17 cellular contexts compared by ENCODE assay signal in genomic region chr3:78101363-78101762, GRCh38.
DNase-seq lines count a peak whose midpoint lies in the region; TF ChIP-seq lines count a peak whose summit lies in the region.
"Had no signal": no experiment of that assay in that cellular context is flagged by ENCODE, and none has a peak within 500 bp of the region (broad histone marks: within the 10 kb centered on the region; RNA-seq: fewer than 3 reads in every experiment).

No MANE protein-coding gene starts in this region.

- no peak for TF ChIP-seq CTCF in fibroblast of pulmonary artery (IDR thresholded peaks at IDR 0.05; ENCODE audit: low read length, missing control alignments)

- peak; percentile 26 for DNase-seq in EL
- DNase-seq in SK-N-DZ (ENCODE audit: low spot score), result peak; percentile 24
- peak; percentile 44 for DNase-seq in fibroblast of pulmonary artery (ENCODE audit: low read depth)
- DNase-seq in retina, result peak; percentile 38
- DNase-seq in NCI-H2227 (lab: John Stamatoyannopoulos, UW; ENCODE audit: unreplicated experiment), result no peak
- DNase-seq in NK-92 (lab: John Stamatoyannopoulos, UW; ENCODE audit: unreplicated experiment), result no peak
- DNase-seq in DMS153 (lab: John Stamatoyannopoulos, UW), result no peak
- DNase-seq: activated CD4-positive, alpha-beta T cell treated with anti-CD3 and anti-CD28 coated beads, Interleukin-2, amount 50 U/mL, for 48 hours; activated naive CD8-positive, alpha-beta T cell treated with anti-CD3 and anti-CD28 coated beads for 36 hours; activated T-cell treated with anti-CD3 and anti-CD28 coated beads, Interleukin-2, amount 50 U/mL, for 24 hours; hypothalamus; naive thymus-derived CD4-positive, alpha-beta T cell; NCI-H1417 had no signal

- no peak overlapping the region for H3K4me3 ChIP-seq in fibroblast of pulmonary artery (replicated peaks; ENCODE audit: low read depth, low read length)
- H3K4me3 ChIP-seq: coronary artery, GM12878, GM23338, prostate gland had no signal

Comparison
In these comparisons a context has a peak if more than half of its experiments do, and no peak if none do; other contexts are left out.
1. DNase-seq: peak in EL (single experiment), SK-N-DZ (single experiment), fibroblast of pulmonary artery (single experiment) and retina (single experiment); none in NCI-H2227 (single experiment), NK-92 (single experiment) and DMS153 (single experiment).